25 cellular contexts compared by ENCODE assay signal in the genomic region with DNA sequence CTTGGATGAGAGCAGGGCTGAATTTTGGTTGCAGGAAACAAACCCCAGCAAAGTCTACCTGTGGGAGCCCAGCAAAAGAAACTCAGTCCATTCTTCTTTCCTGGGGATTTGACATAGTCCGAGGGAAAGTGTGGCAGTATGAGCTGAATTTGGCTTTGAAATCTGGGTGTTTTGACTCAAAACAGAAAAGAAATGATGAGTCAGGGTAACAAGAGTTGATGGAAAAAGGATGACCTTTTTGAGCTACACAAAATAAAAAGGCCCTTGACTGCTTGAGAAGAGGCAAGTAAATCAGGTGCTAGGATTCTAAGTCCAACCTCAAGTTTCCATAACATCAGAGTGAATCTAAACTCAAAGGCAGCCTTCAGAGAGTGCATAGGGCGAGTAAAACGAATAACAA.
A peak's percentile ranks its signal among the peaks of the same experiment; 100 is the strongest.
DNase-seq lines count a peak whose midpoint lies in the region; ATAC-seq, FAIRE-seq and TF ChIP-seq lines count a peak whose summit lies in the region.
"Had no signal": no experiment of that assay in that cellular context is flagged by ENCODE, and none has a peak within 500 bp of the region (broad histone marks: within the 10 kb centered on the region; RNA-seq: fewer than 3 reads in every experiment).

No MANE protein-coding gene starts in this region.

- H3K4me2 ChIP-seq in HepG2 (ENCODE audit: low read depth, low read length) (no peak overlapping the region), GM12878 (ENCODE audit: control insufficient read depth, insufficient read depth) (no peak overlapping the region)
- H3K4me2 ChIP-seq: BLaER1 had no signal

- peaks cover 31% of the 10 kb centered on the region for H3K4me1 Mint-ChIP-seq in nephron
- H3K4me1 Mint-ChIP-seq: CD14-positive monocyte; CD4-positive, alpha-beta memory T cell; CD4-positive, CD25-positive, alpha-beta regulatory T cell; CD8-positive, alpha-beta memory T cell had no signal

- POLR2A ChIA-PET in HepG2 (lab: Yijun Ruan, JAX), result no interaction called here
- POLR2A ChIA-PET in GM12878 (lab: Charles Lee), result no interaction called here

- no peaks in the 10 kb centered on the region for H3K9me3 Mint-ChIP-seq in nephron

- no peaks in the 10 kb centered on the region for H3K36me3 Mint-ChIP-seq in nephron (ENCODE audit: low read depth)
- H3K36me3 Mint-ChIP-seq: CD14-positive monocyte; CD4-positive, alpha-beta memory T cell; CD4-positive, CD25-positive, alpha-beta regulatory T cell; CD8-positive, alpha-beta memory T cell had no signal

- TF ChIP-seq CTCF in HepG2 (CRISPR knock-in tag; IDR thresholded peaks at IDR 0.05) (no peak), right lobe of liver (IDR thresholded peaks at IDR 0.05) (no peak), GM12878 (IDR thresholded peaks at IDR 0.05 in 2 of 3, conservative IDR thresholded peaks at IDR 0.05 in 1 of 3; ENCODE audit: control insufficient read depth in 2 of 3, extremely low read depth in 1 of 3, insufficient read depth in 1 of 3, low read depth in 3 of 3, low read length in 3 of 3) (no peak), nephron (IDR thresholded peaks at IDR 0.05; ENCODE audit: unreplicated experiment in 3 of 3) (no peak)

- H3K4me3 Mint-ChIP-seq in nephron, result no peak overlapping the region
- H3K4me3 Mint-ChIP-seq: CD14-positive monocyte; CD4-positive, alpha-beta memory T cell; CD4-positive, CD25-positive, alpha-beta regulatory T cell; CD8-positive, alpha-beta memory T cell had no signal

- whole genome bisulfite sequencing in HepG2 (ENCODE audit: low lambda C conversion rate), result 4% methylated on average over 3 of the region's 3 CpGs
- 90% methylated on average over 3 of the region's 3 CpGs for WGBS in right lobe of liver (ENCODE audit: insufficient coverage, low coverage, low lambda C conversion rate, missing lambda C conversion rate)
- WGBS in GM12878 (ENCODE audit: insufficient coverage, insufficient replicate concordance, low lambda C conversion rate, missing lambda C conversion rate), result 0% methylated on average over 3 of the region's 3 CpGs

- CTCF ChIA-PET in HepG2 (lab: Yijun Ruan, JAX; ENCODE audit: low intra/inter-chr PET ratio, low total read pairs) (no interaction called here), GM12878 (lab: Yijun Ruan, JAX) (interaction anchor here (1.4 to 1.5 kb wide), 2 partner anchors 9 to 27 kb away, joined by 3 read pairs; no protein-coding TSS in a partner anchor)

- H3K79me2 ChIP-seq in HepG2 (ENCODE audit: insufficient read depth, low read length), result no peaks in the 10 kb centered on the region
- no peaks in the 10 kb centered on the region for H3K79me2 ChIP-seq in GM12878 (ENCODE audit: control insufficient read depth, insufficient read depth, low read length)

- no peaks in the 10 kb centered on the region for H3K4me1 ChIP-seq in HepG2 (ENCODE audit: insufficient read depth, low read length)
- no peaks in the 10 kb centered on the region for H3K4me1 ChIP-seq in right lobe of liver
- H3K4me1 ChIP-seq in GM12878 (ENCODE audit: control insufficient read depth, insufficient read depth, low read length), result no peaks in the 10 kb centered on the region
- H3K4me1 ChIP-seq: BE2C had no signal

- TF ChIP-seq POLR2A in HepG2 (IDR thresholded peaks at IDR 0.05; ENCODE audit: insufficient read depth in 1 of 2, low read depth in 2 of 2, low read length in 2 of 2), result no peak
- no peak for TF ChIP-seq POLR2A in right lobe of liver (IDR thresholded peaks at IDR 0.05)
- no peak for TF ChIP-seq POLR2A in GM12878 (IDR thresholded peaks at IDR 0.05; ENCODE audit: low read depth, low read length)

- H3K4me3 ChIP-seq in HepG2 (replicated peaks in 1 of 3; ENCODE audit: insufficient read depth in 1 of 3, low read depth in 2 of 3, low read length in 3 of 3), result no peak overlapping the region
- no peak overlapping the region for H3K4me3 ChIP-seq in right lobe of liver
- no peak overlapping the region for H3K4me3 ChIP-seq in GM12878
- H3K4me3 ChIP-seq: BLaER1 had no signal

- FAIRE-seq in HepG2 (lab: Jason Lieb, UNC) (no peak), GM12878 (lab: Jason Lieb, UNC) (no peak)
- FAIRE-seq: GM12891, GM19239 had no signal

- BruUV-seq in HepG2 (replicated peaks; lab: Mats Ljungman, UMichigan) (no TSS peak), GM12878 (replicated peaks; lab: Mats Ljungman, UMichigan) (no TSS peak)

- no peak overlapping the region for H2AFZ ChIP-seq in HepG2 (ENCODE audit: low read length)
- no peak overlapping the region for H2AFZ ChIP-seq in GM12878 (ENCODE audit: control insufficient read depth, low read depth, low read length)

- no peaks in the 10 kb centered on the region for H3K9me3 ChIP-seq in HepG2 (ENCODE audit: low read length)
- H3K9me3 ChIP-seq in right lobe of liver, result no peaks in the 10 kb centered on the region
- no peaks in the 10 kb centered on the region for H3K9me3 ChIP-seq in GM12878 (replicated peaks; ENCODE audit: control insufficient read depth, insufficient read depth, low read length)
- H3K9me3 ChIP-seq: BE2C, BLaER1 had no signal

- TF ChIP-seq RAD21 in HepG2 (CRISPR knock-in tag; IDR thresholded peaks at IDR 0.05) (no peak), GM12878 (IDR thresholded peaks at IDR 0.05; ENCODE audit: insufficient read depth, low read depth, low read length) (no peak)

- H3K27ac ChIP-seq in HepG2 (ENCODE audit: extremely low read length, insufficient read depth, low read length) (no peak overlapping the region), right lobe of liver (no peak overlapping the region), GM12878 (ENCODE audit: control insufficient read depth, insufficient read depth) (no peak overlapping the region)
- H3K27ac ChIP-seq: 22Rv1, BLaER1 had no signal

- no peak for TF ChIP-seq EP300 in HepG2 (IDR thresholded peaks at IDR 0.05; ENCODE audit: low read depth in 2 of 2, low read length in 2 of 2)
- no peak for TF ChIP-seq EP300 in HepG2 (CRISPR knock-in tag; IDR thresholded peaks at IDR 0.05; ENCODE audit: borderline replicate concordance)
- TF ChIP-seq EP300 in GM12878 (IDR thresholded peaks at IDR 0.05; ENCODE audit: borderline replicate concordance in 1 of 2, control insufficient read depth in 1 of 2, low read depth in 2 of 2, low read length in 2 of 2), result no peak

- intact Hi-C loops in HepG2 (cut with micrococcal nuclease; ENCODE audit: unreplicated experiment) (no loop called here), right lobe of liver (cut with DNase I) (loop anchor here in 1 of 2 donors (10.0 kb wide), 1 partner anchor 379 kb away; no protein-coding TSS in a partner anchor), GM12878 (cut with micrococcal nuclease; ENCODE audit: unreplicated experiment) (no loop called here)

- no peak overlapping the region for H3K9ac ChIP-seq in HepG2 (ENCODE audit: insufficient read depth, low read depth, low read length)
- no peak overlapping the region for H3K9ac ChIP-seq in GM12878 (ENCODE audit: control insufficient read depth, insufficient read depth, low read length)
- H3K9ac ChIP-seq: BLaER1 had no signal

- DNase-seq in HepG2 (ENCODE audit: low spot score), result no peak
- DNase-seq in right lobe of liver, result no peak
- DNase-seq in GM12878 (ENCODE audit: low read depth, low spot score), result no peak
- no peak for DNase-seq in SIG-M5 treated with dmso at 0.1 percent for 504 hours (lab: John Stamatoyannopoulos, UW; ENCODE audit: unreplicated experiment)
- no peak for DNase-seq in putamen (ENCODE audit: low spot score)
- DNase-seq: ACHN; BE2C; C1 segment of cervical spinal cord; CD4-positive, alpha-beta memory T cell; CD4-positive, CD25-positive, alpha-beta regulatory T cell; CD8-positive, alpha-beta memory T cell; COR-L47; DMS 273 treated with DMSO at 0.1 percent for 48 hours; DMS153; DMS53; DMS79; DND-41; EL; GDM1 had no signal

- H4K20me1 ChIP-seq in HepG2 (ENCODE audit: insufficient read depth, low read length) (no peaks in the 10 kb centered on the region), GM12878 (ENCODE audit: control insufficient read depth, insufficient read depth) (no peaks in the 10 kb centered on the region)
- H4K20me1 ChIP-seq: BLaER1 had no signal

- H3K36me3 ChIP-seq in HepG2 (replicated peaks in 1 of 2; ENCODE audit: control insufficient read depth in 1 of 2, insufficient read depth in 2 of 2, low read length in 2 of 2) (no peaks in the 10 kb centered on the region), right lobe of liver (no peaks in the 10 kb centered on the region), GM12878 (ENCODE audit: control insufficient read depth in 2 of 2, insufficient read depth in 2 of 2, low read length in 1 of 2) (no peaks in the 10 kb centered on the region)
- H3K36me3 ChIP-seq: BE2C, BLaER1 had no signal

- H3K27me3 ChIP-seq in HepG2 (ENCODE audit: control insufficient read depth in 1 of 2, insufficient read depth in 2 of 2, low read length in 2 of 2) (no peaks in the 10 kb centered on the region), right lobe of liver (no peaks in the 10 kb centered on the region), GM12878 (replicated peaks in 1 of 2; ENCODE audit: control insufficient read depth in 2 of 2, insufficient read depth in 2 of 2, low read length in 1 of 2) (no peaks in the 10 kb centered on the region)
- H3K27me3 ChIP-seq: BE2C, BLaER1 had no signal

- ATAC-seq in HepG2 (no peak), right lobe of liver (no peak), GM12878 (peak; percentile 14; the same call in 2 of the 3 replicates)

- H3K27me3 Mint-ChIP-seq in nephron (ENCODE audit: low read depth), result no peaks in the 10 kb centered on the region
- H3K27me3 Mint-ChIP-seq: CD4-positive, alpha-beta memory T cell; CD4-positive, CD25-positive, alpha-beta regulatory T cell; CD8-positive, alpha-beta memory T cell had no signal

- peak overlapping the region in 2 of 3 experiments; percentile 8 to 22 for H3K27ac Mint-ChIP-seq in nephron
- H3K27ac Mint-ChIP-seq: CD4-positive, alpha-beta memory T cell; CD4-positive, CD25-positive, alpha-beta regulatory T cell; CD8-positive, alpha-beta memory T cell had no signal

- SMC1A ChIA-PET in GM12878 (lab: Charles Lee; ENCODE audit: uncharacterized antibody, unreplicated experiment), result interaction anchor here (1.0 to 2.5 kb wide), 4 partner anchors 8 to 28 kb away, joined by 4 to 13 read pairs (median 4); no protein-coding TSS in a partner anchor

- RAD21 ChIA-PET in GM12878 (lab: Charles Lee; ENCODE audit: unreplicated experiment), result interaction anchor here (1.0 kb wide), 1 partner anchor 21 kb away, joined by 3 read pairs; no protein-coding TSS in a partner anchor

- in situ Hi-C loops in HepG2 (cut with HindIII; ENCODE audit: extremely low pct_ligation_motif_present, low pct_unique_long_range_greater_than_20kb), result no loop called here
- in situ Hi-C loops in GM12878 (cut with MboI), result no loop called here

TF ChIP-seq in HepG2, 621 proteins besides CTCF, POLR2A, EP300 and RAD21 (continues in another document):
- TF ChIP-seq MAFG (CRISPR knock-in tag; IDR thresholded peaks at IDR 0.05) (no peak), ZNF225 (CRISPR knock-in tag; IDR thresholded peaks at IDR 0.05) (no peak), MAFK (conservative IDR thresholded peaks at IDR 0.05 in 1 of 2, IDR thresholded peaks at IDR 0.05 in 1 of 2; ENCODE audit: low read length in 2 of 2) (peak; percentile 70 to 86; a peak in 3 of 4 replicates)

TF ChIP-seq in GM12878, 131 proteins besides CTCF, POLR2A, EP300 and RAD21 (continues in another document):
- TF ChIP-seq SMAD5 (IDR thresholded peaks at IDR 0.05; ENCODE audit: low read depth), result no peak
- no peak for TF ChIP-seq NBN (IDR thresholded peaks at IDR 0.05)
- TF ChIP-seq RELA (IDR thresholded peaks at IDR 0.05; ENCODE audit: borderline replicate concordance, partially characterized antibody), result no peak
- no peak for TF ChIP-seq MEF2A (IDR thresholded peaks at IDR 0.05; ENCODE audit: insufficient read depth, low read depth, low read length)
